Comparison of ENCODE assay signal across 35 cellular contexts in the genomic region with DNA sequence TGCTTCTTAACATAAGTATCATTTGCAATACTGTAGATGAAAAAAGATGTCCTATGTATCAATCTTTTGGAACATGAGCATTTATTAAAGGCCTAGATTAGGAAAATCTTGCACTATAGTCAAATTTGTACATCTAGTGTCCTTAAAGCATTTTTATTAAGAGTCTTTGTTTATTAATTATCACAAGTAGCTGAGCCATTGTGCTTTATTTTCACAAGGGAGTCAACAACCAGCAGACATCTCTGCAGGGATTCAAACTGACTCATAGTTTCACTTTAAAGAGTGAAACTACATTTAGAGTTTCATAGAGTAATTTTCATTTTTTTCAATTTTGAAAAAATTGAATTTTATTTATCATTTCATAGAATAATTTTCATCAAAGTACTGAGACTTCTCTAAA.
"Had no signal": no experiment of that assay in that cellular context is flagged by ENCODE, and none has a peak within 500 bp of the region (broad histone marks: within the 10 kb centered on the region; RNA-seq: fewer than 3 reads in every experiment).

No MANE protein-coding gene starts in this region.

- H3K36me3 ChIP-seq: MG63 had no signal

- DNase-seq: Karpas-422, Kasumi-1, MG63, MM.1S, MV-4-11, NCI-H1048, NCI-H1092, NCI-H1092 treated with DMSO at 0.1 percent for 48 hours, NCI-H1105, NCI-H1105 treated with DMSO at 0.1 percent for 48 hours, NCI-H1417, NCI-H1417 treated with DMSO at 0.1 percent for 48 hours, NCI-H1436, NCI-H1436 treated with DMSO at 0.1 percent for 48 hours, NCI-H146, NCI-H1694, NCI-H1694 treated with DMSO at 0.1 percent for 48 hours, NCI-H187, NCI-H187 treated with DMSO at 0.1 percent for 48 hours, NCI-H1930, NCI-H2029, NCI-H2029 treated with DMSO at 0.1 percent for 48 hours, NCI-H2081, NCI-H2081 treated with DMSO at 0.1 percent for 48 hours, NCI-H2107, NCI-H2171, NCI-H2171 treated with DMSO at 0.1 percent for 48 hours, NCI-H2227 treated with DMSO at 0.1 percent for 48 hours, NCI-H226, NCI-H345, NCI-H446, NCI-H446 treated with DMSO at 0.1 percent for 48 hours, NCI-H510A, NCI-H510A treated with DMSO at 0.1 percent for 48 hours, NCI-H524 had no signal

- H3K9me3 ChIP-seq: MG63 had no signal

- H3K27me3 ChIP-seq: MG63 had no signal

- H3K4me3 ChIP-seq: MG63 had no signal
